In genomic region chr19:1765182-1765903, GRCh38 we compare ENCODE assay signal across 33 cellular contexts. TPM values are rescaled to one million over a fixed set of nuclear protein-coding genes. Genes with fewer than 3 reads are reported as not detected.
DNase-seq lines count a peak whose midpoint lies in the region; ATAC-seq and TF ChIP-seq lines count a peak whose summit lies in the region.
"Had no signal": no experiment of that assay in that cellular context is flagged by ENCODE, and none has a peak within 500 bp of the region (broad histone marks: within the 10 kb centered on the region; RNA-seq: fewer than 3 reads in every experiment).

No MANE protein-coding gene starts in this region.

- no peaks in the 10 kb centered on the region for H3K36me3 ChIP-seq in endodermal cell (ENCODE audit: control insufficient read depth, insufficient read depth, low read length)
- H3K36me3 ChIP-seq: BE2C, left ventricle myocardium inferior, neutrophil, sigmoid colon had no signal

- H3K27me3 Mint-ChIP-seq in activated CD8-positive, alpha-beta memory T cell treated with anti-CD3 and anti-CD28 coated beads, Interleukin-2, amount 10 ng/mL, durations not matched to agents 7 days and 5 days = peaks cover 81% of the 10 kb centered on the region
- H3K27me3 Mint-ChIP-seq in IgD-negative memory B cell (peaks cover 48% of the 10 kb centered on the region), endodermal cell (ENCODE audit: insufficient read depth) (peaks cover 95% of the 10 kb centered on the region)

- no peaks in the 10 kb centered on the region for H3K4me1 ChIP-seq in endodermal cell (ENCODE audit: control insufficient read depth, insufficient read depth, low read length)
- H3K4me1 ChIP-seq: BE2C had no signal

- H3K4me3 ChIP-seq in endodermal cell (ENCODE audit: low read length) = no peak overlapping the region
- H3K4me3 ChIP-seq: coronary artery, left ventricle myocardium inferior, sigmoid colon had no signal

- no peaks in the 10 kb centered on the region for H3K36me3 Mint-ChIP-seq in activated CD8-positive, alpha-beta memory T cell treated with anti-CD3 and anti-CD28 coated beads, Interleukin-2, amount 10 ng/mL, durations not matched to agents 7 days and 5 days
- H3K36me3 Mint-ChIP-seq in IgD-negative memory B cell (no peaks in the 10 kb centered on the region), endodermal cell (ENCODE audit: low read depth) (no peaks in the 10 kb centered on the region)
- H3K36me3 Mint-ChIP-seq: T-cell had no signal

- ATAC-seq in activated CD8-positive, alpha-beta memory T cell treated with anti-CD3 and anti-CD28 coated beads, Interleukin-2, amount 10 ng/mL, durations not matched to agents 7 days and 5 days = no peak
- no peak for ATAC-seq in GM19452 (IDR thresholded peaks at IDR 0.05; ENCODE audit: unreplicated experiment)
- ATAC-seq: T-cell had no signal

- peaks cover 100% of the 10 kb centered on the region for H3K27me3 ChIP-seq in endodermal cell (ENCODE audit: control insufficient read depth, insufficient read depth, low read length, poor library complexity, severe bottlenecking)

- 34 to 36% methylated on average over 24 to 33 of the region's 33 CpGs for whole genome bisulfite sequencing in endodermal cell (ENCODE audit: insufficient coverage in 1 of 2, insufficient read length in 1 of 2), 2 experiments

- peaks cover 2% of the 10 kb centered on the region for H3K9me3 ChIP-seq in endodermal cell (ENCODE audit: control insufficient read depth, low read length)
- H3K9me3 ChIP-seq: BE2C, neutrophil had no signal

- no peak for DNase-seq in activated CD8-positive, alpha-beta memory T cell treated with anti-CD3 and anti-CD28 coated beads, Interleukin-2, amount 10 ng/mL, durations not matched to agents 7 days and 5 days
- DNase-seq in activated CD8-positive, alpha-beta memory T cell treated with anti-CD3 and anti-CD28 coated beads, Interleukin-2, amount 50 U/mL, for 4 hours = no peak
- DNase-seq in endodermal cell = peak; percentile 54
- peak; percentile 75 for DNase-seq in retina
- no peak for DNase-seq in NCI-H226
- DNase-seq in 8988T = no peak
- DNase-seq: ACHN; activated B cell treated with CpG ODN at 0.5 μM for 24 hours; activated CD4-positive, alpha-beta T cell treated with anti-CD3 and anti-CD28 coated beads, Interleukin-2, amount 50 U/mL, for 1 hour; activated gamma-delta T cell treated with Interleukin-2 at 50 U/mL for 16 hours; activated T-cell treated with anti-CD3 and anti-CD28 coated beads, Interleukin-2, amount 50 U/mL, for 48 hours; BE2C; effector memory CD4-positive, alpha-beta T cell; erythroblast; islet precursor cell; left ventricle myocardium inferior; NCI-H1417; NCI-H2029; NCI-H526 treated with DMSO at 0.1 percent for 48 hours; sigmoid colon; stimulated activated CD4-positive, alpha-beta T cell treated with anti-CD3 and anti-CD28 coated beads, Interleukin-4, amount 100 ng/mL, for 1 hour; T-cell; trophoblast cell had no signal

- H3K4me1 Mint-ChIP-seq in activated CD8-positive, alpha-beta memory T cell treated with anti-CD3 and anti-CD28 coated beads, Interleukin-2, amount 10 ng/mL, durations not matched to agents 7 days and 5 days = peaks cover 2% of the 10 kb centered on the region
- H3K4me1 Mint-ChIP-seq in IgD-negative memory B cell (peaks cover 0 to 1% (median 0%) of the 10 kb centered on the region in 3 donors), endodermal cell (no peaks in the 10 kb centered on the region)

- no peak for TF ChIP-seq CTCF in endodermal cell (conservative IDR thresholded peaks at IDR 0.05)

- no peak overlapping the region for H3K27ac ChIP-seq in endodermal cell (ENCODE audit: low read depth, low read length)
- H3K27ac ChIP-seq: coronary artery, KMS-11, left ventricle myocardium inferior, neutrophil, sigmoid colon had no signal

- H3K9me3 Mint-ChIP-seq in activated CD8-positive, alpha-beta memory T cell treated with anti-CD3 and anti-CD28 coated beads, Interleukin-2, amount 10 ng/mL, durations not matched to agents 7 days and 5 days (ENCODE audit: low read depth) = peaks cover 1% of the 10 kb centered on the region
- H3K9me3 Mint-ChIP-seq in IgD-negative memory B cell = peaks cover under 1 to 5% (median 2%) of the 10 kb centered on the region in 3 donors
- no peaks in the 10 kb centered on the region for H3K9me3 Mint-ChIP-seq in endodermal cell

- no peak overlapping the region for H3K9ac ChIP-seq in endodermal cell (ENCODE audit: extremely low read depth, low read length, poor library complexity, severe bottlenecking)
- H3K9ac ChIP-seq: KMS-11 had no signal

- CTCF ChIA-PET in activated CD8-positive, alpha-beta memory T cell treated with anti-CD3 and anti-CD28 coated beads, Interleukin-2, amount 10 ng/mL, durations not matched to agents 7 days and 5 days (lab: Charles Lee) = interaction anchor here (0.6 to 4.3 kb wide), 8 partner anchors 11 to 219 kb away, joined by 3 to 33 read pairs (median 4); no protein-coding TSS in a partner anchor

- H3K27ac Mint-ChIP-seq in activated CD8-positive, alpha-beta memory T cell treated with anti-CD3 and anti-CD28 coated beads, Interleukin-2, amount 10 ng/mL, durations not matched to agents 7 days and 5 days = peak overlapping the region; percentile 25
- H3K27ac Mint-ChIP-seq in IgD-negative memory B cell (peak overlapping the region; percentile 80 to 88 (median 86)), endodermal cell (no peak overlapping the region)
- H3K27ac Mint-ChIP-seq: activated B cell treated with CpG ODN at 0.5 μM for 24 hours, T-cell had no signal

- H3K4me3 Mint-ChIP-seq in activated CD8-positive, alpha-beta memory T cell treated with anti-CD3 and anti-CD28 coated beads, Interleukin-2, amount 10 ng/mL, durations not matched to agents 7 days and 5 days = no peak overlapping the region
- H3K4me3 Mint-ChIP-seq in IgD-negative memory B cell = no peak overlapping the region
- no peak overlapping the region for H3K4me3 Mint-ChIP-seq in endodermal cell
- H3K4me3 Mint-ChIP-seq: activated B cell treated with CpG ODN at 0.5 μM for 24 hours, T-cell had no signal

RNA-seq across cellular contexts. Expression of gene ONECUT3, which starts 12.0 kb away (rescaled TPM):
- total RNA-seq in activated CD8-positive, alpha-beta memory T cell treated with anti-CD3 and anti-CD28 coated beads, Interleukin-2, amount 10 ng/mL, durations not matched to agents 7 days and 5 days = not detected
- not detected for polyA plus RNA-seq in IgD-negative memory B cell
- total RNA-seq in endodermal cell = under 1 TPM in 1 of 2 donors, not detected in 1; 0.04 TPM
- 0.32 TPM for polyA plus RNA-seq in endodermal cell (2013, experiment 1 of 2)
- polyA plus RNA-seq in endodermal cell (2013, experiment 2 of 2) = 0.29 TPM
- total RNA-seq: activated B cell treated with CpG ODN at 0.5 μM for 24 hours, astrocyte, cardiac septum, HT1080, left ventricle myocardium inferior, mesenteric fat pad, posterior vena cava, sigmoid colon had no signal
- polyA plus RNA-seq: sigmoid colon had no signal

RNA-seq across cellular contexts. Expression of gene ATP8B3, which starts 46.7 kb away (rescaled TPM):
- total RNA-seq in activated CD8-positive, alpha-beta memory T cell treated with anti-CD3 and anti-CD28 coated beads, Interleukin-2, amount 10 ng/mL, durations not matched to agents 7 days and 5 days = 10 to 100 TPM in 1 of 2 experiments, 1 to 10 TPM in 1; 7.3 to 21.8 TPM
- 1.2 TPM for polyA plus RNA-seq in IgD-negative memory B cell
- total RNA-seq in endodermal cell = 1 to 10 TPM; 2.3 to 3.4 TPM
- 3.7 TPM for polyA plus RNA-seq in endodermal cell (2013, experiment 1 of 2)
- polyA plus RNA-seq in endodermal cell (2013, experiment 2 of 2) = 3.3 TPM

Comparison
In these comparisons a context has a peak if more than half of its experiments do, and no peak if none do; other contexts are left out.
1. DNase-seq: peak in endodermal cell (single experiment) and retina (single experiment); none in activated CD8-positive, alpha-beta memory T cell treated with anti-CD3 and anti-CD28 coated beads, Interleukin-2, amount 10 ng/mL, durations not matched to agents 7 days and 5 days (single experiment), activated CD8-positive, alpha-beta memory T cell treated with anti-CD3 and anti-CD28 coated beads, Interleukin-2, amount 50 U/mL, for 4 hours (single experiment), NCI-H226 (single experiment) and 8988T (single experiment).